ENCODE assay signal across 11 cellular contexts in the genomic region with DNA sequence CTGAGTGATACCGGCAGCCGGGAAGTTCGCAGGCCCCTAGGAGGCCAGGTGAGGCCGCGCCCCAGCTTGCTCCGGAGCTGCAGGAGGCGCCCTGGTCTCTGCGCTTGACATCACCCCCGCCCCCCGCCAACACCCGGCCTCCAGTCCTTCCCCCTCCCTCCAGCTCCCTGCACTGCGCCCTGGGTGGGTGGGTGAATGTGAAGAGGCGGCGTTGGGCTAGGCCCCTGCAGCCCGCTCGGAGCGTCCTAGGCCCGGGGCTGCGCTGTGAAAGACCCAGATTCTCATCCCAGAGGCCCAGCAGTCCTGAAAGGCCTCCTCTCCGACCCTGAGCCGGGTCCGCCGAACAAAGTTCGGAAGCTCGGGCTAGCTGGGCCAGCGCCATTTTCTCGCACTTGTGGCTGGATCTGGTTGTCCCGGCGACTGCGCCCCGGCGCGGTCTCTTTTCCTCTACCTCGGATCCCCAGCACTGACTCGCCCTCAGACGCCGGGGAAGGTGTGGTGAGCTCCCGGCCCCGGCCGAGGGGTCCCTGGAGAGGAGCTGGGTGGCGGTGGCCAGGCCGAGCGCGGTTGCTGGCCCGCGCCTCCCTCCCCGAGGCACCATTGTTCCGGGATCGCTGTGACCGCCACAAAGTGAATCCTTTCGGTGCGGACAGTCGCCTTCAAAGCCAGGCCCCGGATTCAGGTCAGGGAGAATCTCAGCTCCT. TPM values are rescaled to one million over a fixed set of nuclear protein-coding genes. Genes with fewer than 3 reads are reported as not detected.
A peak's percentile ranks its signal among the peaks of the same experiment; 100 is the strongest.
DNase-seq lines count a peak whose midpoint lies in the region; ATAC-seq, FAIRE-seq and TF ChIP-seq lines count a peak whose summit lies in the region.
"Had no signal": no experiment of that assay in that cellular context is flagged by ENCODE, and none has a peak within 500 bp of the region (broad histone marks: within the 10 kb centered on the region; RNA-seq: fewer than 3 reads in every experiment).

No MANE protein-coding gene starts in this region.

- ATAC-seq in pancreas: peak in 3 of 4 donors; percentile 28 to 50 (median 31)
- ATAC-seq in HG02763 (IDR thresholded peaks at IDR 0.05; ENCODE audit: unreplicated experiment): no peak
- ATAC-seq in HG03565 (IDR thresholded peaks at IDR 0.05; ENCODE audit: unreplicated experiment): no peak

- DNase-seq in Ammon's horn (ENCODE audit: low spot score) (peak; percentile 88), NCI-H510A treated with DMSO at 0.1 percent for 48 hours (lab: John Stamatoyannopoulos, UW) (peak; percentile 81), frontal cortex (ENCODE audit: low spot score in 2 of 2) (peak; percentile 58 to 85), pancreas (peak in 1 of 6 donors; percentile 79), NCI-H2227 treated with DMSO at 0.1 percent for 48 hours (lab: John Stamatoyannopoulos, UW) (no peak), NOMO-1 treated with DMSO at 0.1 percent for 48 hours (lab: John Stamatoyannopoulos, UW; ENCODE audit: unreplicated experiment) (no peak)
- DNase-seq: NCI-H146 had no signal

- no peaks in the 10 kb centered on the region for H3K9me3 ChIP-seq in pancreas

- H3K27me3 ChIP-seq in pancreas: peaks cover 8 to 91% (median 25%) of the 10 kb centered on the region in 4 donors

- no peak for FAIRE-seq in frontal cortex (lab: Jason Lieb, UNC)
- FAIRE-seq in pancreas (lab: Jason Lieb, UNC): no peak
- FAIRE-seq: G401.6 had no signal

- WGBS in pancreas, 2 donors: 8% methylated on average over 45 to 54 of the region's 54 CpGs

- peaks cover 0 to 8% (median 3%) of the 10 kb centered on the region in 3 donors for H3K4me1 ChIP-seq in pancreas

- TF ChIP-seq CTCF in pancreas (IDR thresholded peaks at IDR 0.05): no peak

- H3K27ac ChIP-seq in pancreas: no peak overlapping the region

- no peaks in the 10 kb centered on the region for H3K36me3 ChIP-seq in pancreas

- intact Hi-C loops in pancreas (cut with DNase I): no loop called here

- H3K4me3 ChIP-seq in pancreas: peak overlapping the region in 2 of 4 donors; percentile 18 to 33

RNA-seq across cellular contexts. Expression of a gene that starts 12.9 kb away (rescaled TPM):
- total RNA-seq in frontal cortex (2.4 TPM), pancreas (not detected)
- not detected for polyA plus RNA-seq in pancreas
- total RNA-seq: fibroblast of villous mesenchyme had no signal

RNA-seq across cellular contexts. Expression of a gene that starts 15.8 kb away (rescaled TPM):
- total RNA-seq in frontal cortex: 20.0 TPM
- not detected for total RNA-seq in pancreas
- polyA plus RNA-seq in pancreas: not detected
- total RNA-seq: fibroblast of villous mesenchyme had no signal

Comparison
In these comparisons a context has a peak if more than half of its experiments do, and no peak if none do; other contexts are left out.
1. DNase-seq: peak in Ammon's horn (single experiment), NCI-H510A treated with DMSO at 0.1 percent for 48 hours (single experiment) and frontal cortex (2 of 2); none in NCI-H2227 treated with DMSO at 0.1 percent for 48 hours (single experiment) and NOMO-1 treated with DMSO at 0.1 percent for 48 hours (single experiment).
2. ATAC-seq: peak in pancreas (3 of 4); none in HG02763 (single experiment) and HG03565 (single experiment).
3. RNA of a gene that starts 15.8 kb away (total RNA-seq): 20.0 TPM in frontal cortex (single experiment); not detected in pancreas; every median in the first group is over 10 times any median in the second.